1 cellular context compared by ENCODE assay signal in the genomic region with DNA sequence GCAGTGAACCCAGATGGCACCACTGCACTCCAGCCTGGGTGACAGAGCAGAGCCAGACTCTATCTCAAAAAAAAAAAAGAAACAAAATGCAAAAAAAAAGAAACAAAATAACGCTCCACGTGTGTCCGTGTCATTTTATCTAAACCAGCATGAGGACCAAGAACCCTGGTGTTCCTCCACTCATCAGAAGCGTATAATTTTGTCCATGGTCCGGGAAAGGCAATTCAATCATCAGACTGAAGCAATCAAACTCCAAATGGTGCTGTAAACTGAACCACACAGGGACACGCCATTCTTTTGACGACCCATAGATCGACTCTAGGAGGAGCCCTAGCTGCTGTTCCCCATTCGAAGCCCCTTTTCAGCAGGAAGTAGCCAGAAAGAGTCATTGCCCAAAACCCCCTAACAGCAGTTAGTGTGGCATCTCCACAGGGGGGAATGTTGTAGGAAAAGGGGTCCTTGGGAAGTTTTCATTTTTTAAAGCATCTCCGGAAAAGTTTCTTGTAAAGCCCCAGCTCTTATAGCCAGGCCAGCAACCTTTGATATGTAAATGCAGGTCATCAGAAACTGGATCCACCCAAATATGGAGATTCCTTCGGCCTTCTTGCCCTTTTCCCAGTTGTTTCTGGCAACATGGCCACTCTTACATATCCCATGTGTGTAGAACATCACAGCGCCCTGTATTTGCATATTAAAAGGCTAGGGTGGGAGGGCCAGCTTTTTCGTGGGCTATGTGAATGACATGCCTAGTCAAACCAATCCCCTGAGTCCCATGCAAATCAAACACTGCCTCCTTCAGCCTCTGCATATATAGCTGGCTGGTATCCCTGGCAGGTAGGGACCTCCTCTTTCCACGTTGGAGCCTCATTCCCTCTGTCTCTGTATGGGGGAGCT.
A peak's percentile ranks its signal among the peaks of the same experiment; 100 is the strongest.
TF ChIP-seq lines count a peak whose summit lies in the region.

No MANE protein-coding gene starts in this region.

TF ChIP-seq in H1, 55 proteins besides CTCF, POLR2A, EP300 and RAD21:
- peak; percentile 72 for TF ChIP-seq YY1 (IDR thresholded peaks at IDR 0.05; ENCODE audit: low read depth, low read length)
- TF ChIP-seq POLR2AphosphoS5 (IDR thresholded peaks at IDR 0.05; ENCODE audit: low read depth, low read length) = peak; percentile 64; the same call in 1 of the 2 replicates
- peak; percentile 46; the same call in 1 of the 2 replicates for TF ChIP-seq CREB1 (IDR thresholded peaks at IDR 0.05)
- peak; percentile 74; the same call in 1 of the 2 replicates for TF ChIP-seq SRF (IDR thresholded peaks at IDR 0.05; ENCODE audit: low read depth, low read length)
- TF ChIP-seq ASH2L (IDR thresholded peaks at IDR 0.05; ENCODE audit: low read length) = peak; percentile 59
- TF ChIP-seq TEAD4 (IDR thresholded peaks at IDR 0.05; ENCODE audit: low read depth, low read length) = 0 out of 2 replicates have a peak, but pooled peaks have one; percentile 12
- TF ChIP-seq TBP (IDR thresholded peaks at IDR 0.05; ENCODE audit: low read depth, low read length) = peak; percentile 81
- peak in 1 of 2 experiments; percentile 44; a peak in 1 of 4 replicates for TF ChIP-seq SIN3A (conservative IDR thresholded peaks at IDR 0.05 in 1 of 2, IDR thresholded peaks at IDR 0.05 in 1 of 2; ENCODE audit: low read depth in 1 of 2, low read length in 2 of 2)
